In the genomic region with DNA sequence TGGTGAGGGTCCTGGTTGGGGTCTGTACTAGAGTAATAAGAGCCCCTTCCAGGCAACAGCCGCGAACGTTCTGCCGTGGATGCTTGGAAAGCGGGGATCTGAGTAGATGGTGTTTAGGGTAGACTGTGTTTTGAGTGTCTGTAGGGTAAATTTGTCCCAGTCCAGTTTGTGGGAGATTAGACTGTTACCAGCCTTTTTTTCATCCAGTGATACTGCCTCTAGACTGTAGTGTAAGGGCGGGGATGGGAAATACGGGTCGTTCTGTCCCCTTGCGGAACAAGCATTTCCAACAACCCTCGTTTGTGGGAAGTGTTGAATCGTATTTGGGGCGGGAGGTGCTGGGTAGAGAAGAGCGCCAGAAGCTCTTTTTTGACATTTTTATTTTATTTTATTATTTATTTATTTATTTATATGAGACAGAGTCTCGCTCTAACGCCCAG, we compare ENCODE assay signal across 1 cellular context.
A peak's percentile ranks its signal among the peaks of the same experiment; 100 is the strongest.
TF ChIP-seq lines count a peak whose summit lies in the region.

No MANE protein-coding gene starts in this region.

TF ChIP-seq in K562, 482 proteins besides CTCF, POLR2A, EP300 and RAD21 (continues in another document):
- TF ChIP-seq HDAC1 (IDR thresholded peaks at IDR 0.05), result 0 out of 4 replicates have a peak, but pooled peaks of 1 of the 2 experiments have one; percentile 8
- TF ChIP-seq, protein P1, sequence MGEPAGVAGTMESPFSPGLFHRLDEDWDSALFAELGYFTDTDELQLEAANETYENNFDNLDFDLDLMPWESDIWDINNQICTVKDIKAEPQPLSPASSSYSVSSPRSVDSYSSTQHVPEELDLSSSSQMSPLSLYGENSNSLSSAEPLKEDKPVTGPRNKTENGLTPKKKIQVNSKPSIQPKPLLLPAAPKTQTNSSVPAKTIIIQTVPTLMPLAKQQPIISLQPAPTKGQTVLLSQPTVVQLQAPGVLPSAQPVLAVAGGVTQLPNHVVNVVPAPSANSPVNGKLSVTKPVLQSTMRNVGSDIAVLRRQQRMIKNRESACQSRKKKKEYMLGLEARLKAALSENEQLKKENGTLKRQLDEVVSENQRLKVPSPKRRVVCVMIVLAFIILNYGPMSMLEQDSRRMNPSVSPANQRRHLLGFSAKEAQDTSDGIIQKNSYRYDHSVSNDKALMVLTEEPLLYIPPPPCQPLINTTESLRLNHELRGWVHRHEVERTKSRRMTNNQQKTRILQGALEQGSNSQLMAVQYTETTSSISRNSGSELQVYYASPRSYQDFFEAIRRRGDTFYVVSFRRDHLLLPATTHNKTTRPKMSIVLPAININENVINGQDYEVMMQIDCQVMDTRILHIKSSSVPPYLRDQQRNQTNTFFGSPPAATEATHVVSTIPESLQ (CRISPR knock-in tag; IDR thresholded peaks at IDR 0.05), result peak; percentile 1; the same call in 1 of the 2 replicates
- TF ChIP-seq, protein P2, sequence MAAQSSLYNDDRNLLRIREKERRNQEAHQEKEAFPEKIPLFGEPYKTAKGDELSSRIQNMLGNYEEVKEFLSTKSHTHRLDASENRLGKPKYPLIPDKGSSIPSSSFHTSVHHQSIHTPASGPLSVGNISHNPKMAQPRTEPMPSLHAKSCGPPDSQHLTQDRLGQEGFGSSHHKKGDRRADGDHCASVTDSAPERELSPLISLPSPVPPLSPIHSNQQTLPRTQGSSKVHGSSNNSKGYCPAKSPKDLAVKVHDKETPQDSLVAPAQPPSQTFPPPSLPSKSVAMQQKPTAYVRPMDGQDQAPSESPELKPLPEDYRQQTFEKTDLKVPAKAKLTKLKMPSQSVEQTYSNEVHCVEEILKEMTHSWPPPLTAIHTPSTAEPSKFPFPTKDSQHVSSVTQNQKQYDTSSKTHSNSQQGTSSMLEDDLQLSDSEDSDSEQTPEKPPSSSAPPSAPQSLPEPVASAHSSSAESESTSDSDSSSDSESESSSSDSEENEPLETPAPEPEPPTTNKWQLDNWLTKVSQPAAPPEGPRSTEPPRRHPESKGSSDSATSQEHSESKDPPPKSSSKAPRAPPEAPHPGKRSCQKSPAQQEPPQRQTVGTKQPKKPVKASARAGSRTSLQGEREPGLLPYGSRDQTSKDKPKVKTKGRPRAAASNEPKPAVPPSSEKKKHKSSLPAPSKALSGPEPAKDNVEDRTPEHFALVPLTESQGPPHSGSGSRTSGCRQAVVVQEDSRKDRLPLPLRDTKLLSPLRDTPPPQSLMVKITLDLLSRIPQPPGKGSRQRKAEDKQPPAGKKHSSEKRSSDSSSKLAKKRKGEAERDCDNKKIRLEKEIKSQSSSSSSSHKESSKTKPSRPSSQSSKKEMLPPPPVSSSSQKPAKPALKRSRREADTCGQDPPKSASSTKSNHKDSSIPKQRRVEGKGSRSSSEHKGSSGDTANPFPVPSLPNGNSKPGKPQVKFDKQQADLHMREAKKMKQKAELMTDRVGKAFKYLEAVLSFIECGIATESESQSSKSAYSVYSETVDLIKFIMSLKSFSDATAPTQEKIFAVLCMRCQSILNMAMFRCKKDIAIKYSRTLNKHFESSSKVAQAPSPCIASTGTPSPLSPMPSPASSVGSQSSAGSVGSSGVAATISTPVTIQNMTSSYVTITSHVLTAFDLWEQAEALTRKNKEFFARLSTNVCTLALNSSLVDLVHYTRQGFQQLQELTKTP (IDR thresholded peaks at IDR 0.05; ENCODE audit: low read depth in 1 of 2, partially characterized antibody in 2 of 2), result peak in 1 of 2 experiments; percentile 91
- TF ChIP-seq EP400 (IDR thresholded peaks at IDR 0.05), result 0 out of 2 replicates have a peak, but pooled peaks have one; percentile 73
- 0 out of 2 replicates have a peak, but pooled peaks have one; percentile 9 for TF ChIP-seq HLTF (IDR thresholded peaks at IDR 0.05)
- TF ChIP-seq SMARCA4 (IDR thresholded peaks at IDR 0.05), result no peak
- no peak for TF ChIP-seq TAF9B (IDR thresholded peaks at IDR 0.05; ENCODE audit: partially characterized antibody)
- TF ChIP-seq ZNF143 (CRISPR knock-in tag; IDR thresholded peaks at IDR 0.05), result no peak
- no peak for TF ChIP-seq ZNF282 (CRISPR knock-in tag; IDR thresholded peaks at IDR 0.05)
- peak; percentile 60; the same call in 1 of the 2 replicates for TF ChIP-seq GATAD2A (IDR thresholded peaks at IDR 0.05)
- peak; percentile 32 for TF ChIP-seq CHD1 (IDR thresholded peaks at IDR 0.05; ENCODE audit: low read length)
- TF ChIP-seq, protein P3, sequence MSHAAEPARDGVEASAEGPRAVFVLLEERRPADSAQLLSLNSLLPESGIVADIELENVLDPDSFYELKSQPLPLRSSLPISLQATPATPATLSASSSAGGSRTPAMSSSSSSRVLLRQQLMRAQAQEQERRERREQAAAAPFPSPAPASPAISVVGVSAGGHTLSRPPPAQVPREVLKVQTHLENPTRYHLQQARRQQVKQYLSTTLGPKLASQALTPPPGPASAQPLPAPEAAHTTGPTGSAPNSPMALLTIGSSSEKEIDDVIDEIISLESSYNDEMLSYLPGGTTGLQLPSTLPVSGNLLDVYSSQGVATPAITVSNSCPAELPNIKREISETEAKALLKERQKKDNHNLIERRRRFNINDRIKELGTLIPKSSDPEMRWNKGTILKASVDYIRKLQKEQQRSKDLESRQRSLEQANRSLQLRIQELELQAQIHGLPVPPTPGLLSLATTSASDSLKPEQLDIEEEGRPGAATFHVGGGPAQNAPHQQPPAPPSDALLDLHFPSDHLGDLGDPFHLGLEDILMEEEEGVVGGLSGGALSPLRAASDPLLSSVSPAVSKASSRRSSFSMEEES (CRISPR knock-in tag; IDR thresholded peaks at IDR 0.05), result no peak
- no peak for TF ChIP-seq FOXM1 (IDR thresholded peaks at IDR 0.05; ENCODE audit: low read depth)
- no peak for TF ChIP-seq FOXM1 (CRISPR knock-in tag; IDR thresholded peaks at IDR 0.05; ENCODE audit: low read depth)
- TF ChIP-seq, protein P4, sequence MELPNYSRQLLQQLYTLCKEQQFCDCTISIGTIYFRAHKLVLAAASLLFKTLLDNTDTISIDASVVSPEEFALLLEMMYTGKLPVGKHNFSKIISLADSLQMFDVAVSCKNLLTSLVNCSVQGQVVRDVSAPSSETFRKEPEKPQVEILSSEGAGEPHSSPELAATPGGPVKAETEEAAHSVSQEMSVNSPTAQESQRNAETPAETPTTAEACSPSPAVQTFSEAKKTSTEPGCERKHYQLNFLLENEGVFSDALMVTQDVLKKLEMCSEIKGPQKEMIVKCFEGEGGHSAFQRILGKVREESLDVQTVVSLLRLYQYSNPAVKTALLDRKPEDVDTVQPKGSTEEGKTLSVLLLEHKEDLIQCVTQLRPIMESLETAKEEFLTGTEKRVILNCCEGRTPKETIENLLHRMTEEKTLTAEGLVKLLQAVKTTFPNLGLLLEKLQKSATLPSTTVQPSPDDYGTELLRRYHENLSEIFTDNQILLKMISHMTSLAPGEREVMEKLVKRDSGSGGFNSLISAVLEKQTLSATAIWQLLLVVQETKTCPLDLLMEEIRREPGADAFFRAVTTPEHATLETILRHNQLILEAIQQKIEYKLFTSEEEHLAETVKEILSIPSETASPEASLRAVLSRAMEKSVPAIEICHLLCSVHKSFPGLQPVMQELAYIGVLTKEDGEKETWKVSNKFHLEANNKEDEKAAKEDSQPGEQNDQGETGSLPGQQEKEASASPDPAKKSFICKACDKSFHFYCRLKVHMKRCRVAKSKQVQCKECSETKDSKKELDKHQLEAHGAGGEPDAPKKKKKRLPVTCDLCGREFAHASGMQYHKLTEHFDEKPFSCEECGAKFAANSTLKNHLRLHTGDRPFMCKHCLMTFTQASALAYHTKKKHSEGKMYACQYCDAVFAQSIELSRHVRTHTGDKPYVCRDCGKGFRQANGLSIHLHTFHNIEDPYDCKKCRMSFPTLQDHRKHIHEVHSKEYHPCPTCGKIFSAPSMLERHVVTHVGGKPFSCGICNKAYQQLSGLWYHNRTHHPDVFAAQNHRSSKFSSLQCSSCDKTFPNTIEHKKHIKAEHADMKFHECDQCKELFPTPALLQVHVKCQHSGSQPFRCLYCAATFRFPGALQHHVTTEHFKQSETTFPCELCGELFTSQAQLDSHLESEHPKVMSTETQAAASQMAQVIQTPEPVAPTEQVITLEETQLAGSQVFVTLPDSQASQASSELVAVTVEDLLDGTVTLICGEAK (IDR thresholded peaks at IDR 0.05), result peak; percentile 25; the same call in 1 of the 2 replicates
- TF ChIP-seq, protein P4 (CRISPR knock-in tag; IDR thresholded peaks at IDR 0.05), result no peak
- TF ChIP-seq, protein P5, sequence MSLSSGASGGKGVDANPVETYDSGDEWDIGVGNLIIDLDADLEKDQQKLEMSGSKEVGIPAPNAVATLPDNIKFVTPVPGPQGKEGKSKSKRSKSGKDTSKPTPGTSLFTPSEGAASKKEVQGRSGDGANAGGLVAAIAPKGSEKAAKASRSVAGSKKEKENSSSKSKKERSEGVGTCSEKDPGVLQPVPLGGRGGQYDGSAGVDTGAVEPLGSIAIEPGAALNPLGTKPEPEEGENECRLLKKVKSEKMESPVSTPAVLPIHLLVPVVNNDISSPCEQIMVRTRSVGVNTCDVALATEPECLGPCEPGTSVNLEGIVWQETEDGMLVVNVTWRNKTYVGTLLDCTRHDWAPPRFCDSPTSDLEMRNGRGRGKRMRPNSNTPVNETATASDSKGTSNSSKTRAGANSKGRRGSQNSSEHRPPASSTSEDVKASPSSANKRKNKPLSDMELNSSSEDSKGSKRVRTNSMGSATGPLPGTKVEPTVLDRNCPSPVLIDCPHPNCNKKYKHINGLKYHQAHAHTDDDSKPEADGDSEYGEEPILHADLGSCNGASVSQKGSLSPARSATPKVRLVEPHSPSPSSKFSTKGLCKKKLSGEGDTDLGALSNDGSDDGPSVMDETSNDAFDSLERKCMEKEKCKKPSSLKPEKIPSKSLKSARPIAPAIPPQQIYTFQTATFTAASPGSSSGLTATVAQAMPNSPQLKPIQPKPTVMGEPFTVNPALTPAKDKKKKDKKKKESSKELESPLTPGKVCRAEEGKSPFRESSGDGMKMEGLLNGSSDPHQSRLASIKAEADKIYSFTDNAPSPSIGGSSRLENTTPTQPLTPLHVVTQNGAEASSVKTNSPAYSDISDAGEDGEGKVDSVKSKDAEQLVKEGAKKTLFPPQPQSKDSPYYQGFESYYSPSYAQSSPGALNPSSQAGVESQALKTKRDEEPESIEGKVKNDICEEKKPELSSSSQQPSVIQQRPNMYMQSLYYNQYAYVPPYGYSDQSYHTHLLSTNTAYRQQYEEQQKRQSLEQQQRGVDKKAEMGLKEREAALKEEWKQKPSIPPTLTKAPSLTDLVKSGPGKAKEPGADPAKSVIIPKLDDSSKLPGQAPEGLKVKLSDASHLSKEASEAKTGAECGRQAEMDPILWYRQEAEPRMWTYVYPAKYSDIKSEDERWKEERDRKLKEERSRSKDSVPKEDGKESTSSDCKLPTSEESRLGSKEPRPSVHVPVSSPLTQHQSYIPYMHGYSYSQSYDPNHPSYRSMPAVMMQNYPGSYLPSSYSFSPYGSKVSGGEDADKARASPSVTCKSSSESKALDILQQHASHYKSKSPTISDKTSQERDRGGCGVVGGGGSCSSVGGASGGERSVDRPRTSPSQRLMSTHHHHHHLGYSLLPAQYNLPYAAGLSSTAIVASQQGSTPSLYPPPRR (CRISPR knock-in tag; IDR thresholded peaks at IDR 0.05; ENCODE audit: borderline replicate concordance), result peak; percentile 8; the same call in 1 of the 2 replicates
- 0 out of 2 replicates have a peak, but pooled peaks have one; percentile 5 for TF ChIP-seq SIN3B (IDR thresholded peaks at IDR 0.05; ENCODE audit: low read depth)
- TF ChIP-seq, protein P6, sequence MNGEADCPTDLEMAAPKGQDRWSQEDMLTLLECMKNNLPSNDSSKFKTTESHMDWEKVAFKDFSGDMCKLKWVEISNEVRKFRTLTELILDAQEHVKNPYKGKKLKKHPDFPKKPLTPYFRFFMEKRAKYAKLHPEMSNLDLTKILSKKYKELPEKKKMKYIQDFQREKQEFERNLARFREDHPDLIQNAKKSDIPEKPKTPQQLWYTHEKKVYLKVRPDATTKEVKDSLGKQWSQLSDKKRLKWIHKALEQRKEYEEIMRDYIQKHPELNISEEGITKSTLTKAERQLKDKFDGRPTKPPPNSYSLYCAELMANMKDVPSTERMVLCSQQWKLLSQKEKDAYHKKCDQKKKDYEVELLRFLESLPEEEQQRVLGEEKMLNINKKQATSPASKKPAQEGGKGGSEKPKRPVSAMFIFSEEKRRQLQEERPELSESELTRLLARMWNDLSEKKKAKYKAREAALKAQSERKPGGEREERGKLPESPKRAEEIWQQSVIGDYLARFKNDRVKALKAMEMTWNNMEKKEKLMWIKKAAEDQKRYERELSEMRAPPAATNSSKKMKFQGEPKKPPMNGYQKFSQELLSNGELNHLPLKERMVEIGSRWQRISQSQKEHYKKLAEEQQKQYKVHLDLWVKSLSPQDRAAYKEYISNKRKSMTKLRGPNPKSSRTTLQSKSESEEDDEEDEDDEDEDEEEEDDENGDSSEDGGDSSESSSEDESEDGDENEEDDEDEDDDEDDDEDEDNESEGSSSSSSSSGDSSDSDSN (IDR thresholded peaks at IDR 0.05; ENCODE audit: borderline replicate concordance in 1 of 2, low read depth in 2 of 2, low read length in 2 of 2), result 0 out of 4 replicates have a peak, but pooled peaks of 1 of the 2 experiments have one; percentile 13
- TF ChIP-seq CHD2 (IDR thresholded peaks at IDR 0.05; ENCODE audit: low read depth, low read length), result no peak
- TF ChIP-seq KAT7 (CRISPR knock-in tag; IDR thresholded peaks at IDR 0.05; ENCODE audit: borderline replicate concordance), result peak; percentile 19; the same call in 1 of the 2 replicates
- no peak for TF ChIP-seq YY1 (IDR thresholded peaks at IDR 0.05; ENCODE audit: borderline replicate concordance in 1 of 3, control insufficient read depth in 1 of 3, extremely low read depth in 1 of 3, insufficient read depth in 3 of 3, insufficient read length in 1 of 3, insufficient replicate concordance in 2 of 3, low read depth in 1 of 3, low read length in 2 of 3)
